1 cellular context compared by ENCODE assay signal in the genomic region with DNA sequence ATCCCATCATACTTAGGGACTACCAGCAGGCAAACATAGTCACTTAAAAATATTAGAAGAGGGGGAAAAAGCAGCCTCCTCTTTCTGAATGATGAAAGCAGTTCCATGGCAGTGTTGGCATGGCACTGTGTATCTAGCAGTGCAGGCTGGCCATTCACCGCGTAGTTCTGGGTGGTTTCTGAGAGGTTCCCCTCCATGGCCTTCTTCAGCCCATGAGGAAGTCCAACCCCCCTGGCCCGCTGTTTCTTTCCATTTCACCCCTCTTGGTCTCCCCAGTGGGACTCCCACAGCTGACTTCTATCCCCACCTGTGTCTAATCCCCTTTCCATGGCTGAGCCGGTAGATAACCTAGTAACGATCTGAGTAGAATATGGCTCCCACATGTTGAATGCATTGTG.
TF ChIP-seq lines count a peak whose summit lies in the region.

No MANE protein-coding gene starts in this region.

TF ChIP-seq in GM23338, 12 proteins besides CTCF, POLR2A, EP300 and RAD21 (continued from another document):
- no peak for TF ChIP-seq POLR2AphosphoS5 (IDR thresholded peaks at IDR 0.05; ENCODE audit: low read depth)
- TF ChIP-seq, protein P1, sequence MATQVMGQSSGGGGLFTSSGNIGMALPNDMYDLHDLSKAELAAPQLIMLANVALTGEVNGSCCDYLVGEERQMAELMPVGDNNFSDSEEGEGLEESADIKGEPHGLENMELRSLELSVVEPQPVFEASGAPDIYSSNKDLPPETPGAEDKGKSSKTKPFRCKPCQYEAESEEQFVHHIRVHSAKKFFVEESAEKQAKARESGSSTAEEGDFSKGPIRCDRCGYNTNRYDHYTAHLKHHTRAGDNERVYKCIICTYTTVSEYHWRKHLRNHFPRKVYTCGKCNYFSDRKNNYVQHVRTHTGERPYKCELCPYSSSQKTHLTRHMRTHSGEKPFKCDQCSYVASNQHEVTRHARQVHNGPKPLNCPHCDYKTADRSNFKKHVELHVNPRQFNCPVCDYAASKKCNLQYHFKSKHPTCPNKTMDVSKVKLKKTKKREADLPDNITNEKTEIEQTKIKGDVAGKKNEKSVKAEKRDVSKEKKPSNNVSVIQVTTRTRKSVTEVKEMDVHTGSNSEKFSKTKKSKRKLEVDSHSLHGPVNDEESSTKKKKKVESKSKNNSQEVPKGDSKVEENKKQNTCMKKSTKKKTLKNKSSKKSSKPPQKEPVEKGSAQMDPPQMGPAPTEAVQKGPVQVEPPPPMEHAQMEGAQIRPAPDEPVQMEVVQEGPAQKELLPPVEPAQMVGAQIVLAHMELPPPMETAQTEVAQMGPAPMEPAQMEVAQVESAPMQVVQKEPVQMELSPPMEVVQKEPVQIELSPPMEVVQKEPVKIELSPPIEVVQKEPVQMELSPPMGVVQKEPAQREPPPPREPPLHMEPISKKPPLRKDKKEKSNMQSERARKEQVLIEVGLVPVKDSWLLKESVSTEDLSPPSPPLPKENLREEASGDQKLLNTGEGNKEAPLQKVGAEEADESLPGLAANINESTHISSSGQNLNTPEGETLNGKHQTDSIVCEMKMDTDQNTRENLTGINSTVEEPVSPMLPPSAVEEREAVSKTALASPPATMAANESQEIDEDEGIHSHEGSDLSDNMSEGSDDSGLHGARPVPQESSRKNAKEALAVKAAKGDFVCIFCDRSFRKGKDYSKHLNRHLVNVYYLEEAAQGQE (IDR thresholded peaks at IDR 0.05; ENCODE audit: unreplicated experiment): no peak
TF ChIP-seq in GM23338: peak in this region for 0.
